In the genomic region with DNA sequence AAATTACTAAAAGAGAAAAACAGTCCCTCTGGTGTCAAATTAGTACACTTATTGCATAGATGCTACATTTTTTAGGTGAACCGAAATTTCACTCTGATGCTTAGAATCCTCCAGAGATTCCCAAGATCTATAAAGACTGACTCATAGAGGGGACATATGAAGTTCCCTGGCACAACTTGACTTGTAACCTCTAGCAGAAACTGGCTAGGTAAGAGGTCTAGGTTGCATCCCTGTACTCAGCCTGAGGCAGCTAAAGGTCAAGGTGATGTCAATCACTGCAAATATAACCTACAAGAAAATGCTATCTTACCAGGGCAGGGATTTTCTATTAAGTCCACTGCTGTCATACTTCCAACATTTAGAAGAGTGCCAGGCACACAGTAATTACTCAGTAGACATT, we compare ENCODE assay signal across 23 cellular contexts.
"Had no signal": no experiment of that assay in that cellular context is flagged by ENCODE, and none has a peak within 500 bp of the region (broad histone marks: within the 10 kb centered on the region; RNA-seq: fewer than 3 reads in every experiment).

No MANE protein-coding gene starts in this region.

- H3K27ac ChIP-seq: coronary artery, esophagus squamous epithelium, hepatocyte, left lung, ovary, skin epidermis, spleen, thoracic aorta, upper lobe of right lung, uterus had no signal

- DNase-seq: dermis blood vessel endothelial cell; effector memory CD4-positive, alpha-beta T cell; esophagus squamous epithelium; foreskin melanocyte; kidney; left lung; natural killer cell; occipital lobe; ovary; posterior cingulate gyrus; retina; sigmoid colon; spleen; stimulated activated CD4-positive, alpha-beta T cell treated with anti-CD3 and anti-CD28 coated beads, Interleukin-4, amount 100 ng/mL, for 4 hours; stimulated activated naive B cell treated with anti-CD40 and anti-IgM and Interleukin-4, amounts not matched to agents 10 μg/mL and 1 μg/mL and 100 μg/mL, for 72 hours; transverse colon; upper lobe of right lung; uterus had no signal

- H3K4me3 ChIP-seq: coronary artery, esophagus squamous epithelium, hepatocyte, left lung, lung, ovary, sigmoid colon, skin epidermis, spleen, thoracic aorta, transverse colon, upper lobe of right lung, uterus had no signal

- H3K9me3 ChIP-seq: esophagus squamous epithelium, left lung, ovary, sigmoid colon, spleen, thoracic aorta, transverse colon, upper lobe of right lung, uterus had no signal

- H3K36me3 ChIP-seq: esophagus squamous epithelium, left lung, ovary, sigmoid colon, spleen, thoracic aorta, transverse colon, upper lobe of right lung, uterus had no signal

- H3K27me3 ChIP-seq: esophagus squamous epithelium, hepatocyte, left lung, ovary, sigmoid colon, spleen, transverse colon, upper lobe of right lung, uterus had no signal

- ATAC-seq: left lung; natural killer cell; stimulated activated naive B cell treated with anti-CD40 and anti-IgM and Interleukin-4, amounts not matched to agents 10 μg/mL and 1 μg/mL and 100 μg/mL, for 72 hours; upper lobe of right lung had no signal

- H3K4me1 ChIP-seq: esophagus squamous epithelium, left lung, spleen, transverse colon, upper lobe of right lung, uterus had no signal
